In genomic region chr12:108967869-108968540, GRCh38 we compare ENCODE assay signal across 9 cellular contexts. TPM values are rescaled to one million over a fixed set of nuclear protein-coding genes. Genes with fewer than 3 reads are reported as not detected.
A peak's percentile ranks its signal among the peaks of the same experiment; 100 is the strongest.
DNase-seq lines count a peak whose midpoint lies in the region; ATAC-seq, FAIRE-seq and TF ChIP-seq lines count a peak whose summit lies in the region.
"Had no signal": no experiment of that assay in that cellular context is flagged by ENCODE, and none has a peak within 500 bp of the region (broad histone marks: within the 10 kb centered on the region; RNA-seq: fewer than 3 reads in every experiment).

No MANE protein-coding gene starts in this region.

- intact Hi-C loops in CD14-positive monocyte (cut with micrococcal nuclease) (loop anchor here in 1 of 2 donors (10.0 kb wide), 1 partner anchor 117 kb away; no protein-coding TSS in a partner anchor), kidney (cut with DNase I) (no loop called here)

- TF ChIP-seq CTCF in CD14-positive monocyte (IDR thresholded peaks at IDR 0.05): peak; percentile 56
- TF ChIP-seq CTCF in kidney (IDR thresholded peaks at IDR 0.05; ENCODE audit: borderline replicate concordance, extremely low read depth, insufficient read depth): peak; percentile 7

- ATAC-seq in HG02610 (IDR thresholded peaks at IDR 0.05; ENCODE audit: unreplicated experiment) (no peak), GM19351 (IDR thresholded peaks at IDR 0.05; ENCODE audit: unreplicated experiment) (no peak)

- H3K9me3 ChIP-seq in kidney (ENCODE audit: control insufficient read depth in 1 of 2, low read length in 2 of 2): no peaks in the 10 kb centered on the region

- H3K27ac ChIP-seq in kidney (ENCODE audit: low read depth in 2 of 2, low read length in 2 of 2): no peak overlapping the region

- H3K4me1 Mint-ChIP-seq in CD14-positive monocyte: peaks cover 1% of the 10 kb centered on the region

- FAIRE-seq in kidney (lab: Jason Lieb, UNC): no peak

- H3K36me3 ChIP-seq in kidney (ENCODE audit: control insufficient read depth in 1 of 2, insufficient read depth in 2 of 2, low read length in 2 of 2): no peaks in the 10 kb centered on the region

- no peak overlapping the region for H3K4me3 Mint-ChIP-seq in CD14-positive monocyte

- no peak overlapping the region for H3K9ac ChIP-seq in kidney (ENCODE audit: low read length in 2 of 2)

- H3K9me3 Mint-ChIP-seq in CD14-positive monocyte: no peaks in the 10 kb centered on the region

- DNase-seq in CD14-positive monocyte (ENCODE audit: low spot score): no peak
- peak; percentile 18 for DNase-seq in H4 (ENCODE audit: low spot score)
- DNase-seq in SK-N-DZ (ENCODE audit: low spot score): peak; percentile 10
- DNase-seq in kidney: no peak
- no peak for DNase-seq in effector CD4-positive, alpha-beta T cell
- no peak for DNase-seq in DMS114 treated with DMSO at 0.1 percent for 48 hours (lab: John Stamatoyannopoulos, UW; ENCODE audit: unreplicated experiment)
- DNase-seq: NCI-H2107 had no signal

- no peaks in the 10 kb centered on the region for H3K4me1 ChIP-seq in kidney (ENCODE audit: control insufficient read depth in 1 of 2, insufficient read depth in 1 of 2, low read depth in 1 of 2, low read length in 2 of 2)

- no peak overlapping the region for H3K27ac Mint-ChIP-seq in CD14-positive monocyte

- H3K36me3 Mint-ChIP-seq in CD14-positive monocyte: no peaks in the 10 kb centered on the region

- no peak overlapping the region for H3K4me3 ChIP-seq in kidney (ENCODE audit: low read length in 2 of 2)

- H3K27me3 Mint-ChIP-seq in CD14-positive monocyte (ENCODE audit: low read depth in 3 of 3): peaks cover 0 to 4% (median 2%) of the 10 kb centered on the region in 3 donors

RNA-seq across cellular contexts. Expression of gene SVOP, which starts 52.9 kb away (rescaled TPM):
- polyA plus RNA-seq in CD14-positive monocyte (not detected), kidney (ENCODE audit: insufficient read depth, low read depth, low replicate concordance) (0.04 TPM)
- not detected in 2 replicates for total RNA-seq in H4 (2014; rRNA removed; shearing (Covaris generic))
- 2.5 and 2.6 TPM in 2 replicates for polyA plus RNA-seq in SK-N-DZ (2014; cell fraction: cytosol; rRNA removed)
- polyA plus RNA-seq in SK-N-DZ (2014; cell fraction: nucleus; rRNA removed): 0.62 and 0.67 TPM in 2 replicates
- not detected for total RNA-seq in kidney

Comparison
In these comparisons a context has a peak if more than half of its experiments do, and no peak if none do; other contexts are left out.
1. DNase-seq: peak in H4 (single experiment) and SK-N-DZ (single experiment); none in CD14-positive monocyte (single experiment), kidney (single experiment), effector CD4-positive, alpha-beta T cell (single experiment) and DMS114 treated with DMSO at 0.1 percent for 48 hours (single experiment).